In the genomic region with DNA sequence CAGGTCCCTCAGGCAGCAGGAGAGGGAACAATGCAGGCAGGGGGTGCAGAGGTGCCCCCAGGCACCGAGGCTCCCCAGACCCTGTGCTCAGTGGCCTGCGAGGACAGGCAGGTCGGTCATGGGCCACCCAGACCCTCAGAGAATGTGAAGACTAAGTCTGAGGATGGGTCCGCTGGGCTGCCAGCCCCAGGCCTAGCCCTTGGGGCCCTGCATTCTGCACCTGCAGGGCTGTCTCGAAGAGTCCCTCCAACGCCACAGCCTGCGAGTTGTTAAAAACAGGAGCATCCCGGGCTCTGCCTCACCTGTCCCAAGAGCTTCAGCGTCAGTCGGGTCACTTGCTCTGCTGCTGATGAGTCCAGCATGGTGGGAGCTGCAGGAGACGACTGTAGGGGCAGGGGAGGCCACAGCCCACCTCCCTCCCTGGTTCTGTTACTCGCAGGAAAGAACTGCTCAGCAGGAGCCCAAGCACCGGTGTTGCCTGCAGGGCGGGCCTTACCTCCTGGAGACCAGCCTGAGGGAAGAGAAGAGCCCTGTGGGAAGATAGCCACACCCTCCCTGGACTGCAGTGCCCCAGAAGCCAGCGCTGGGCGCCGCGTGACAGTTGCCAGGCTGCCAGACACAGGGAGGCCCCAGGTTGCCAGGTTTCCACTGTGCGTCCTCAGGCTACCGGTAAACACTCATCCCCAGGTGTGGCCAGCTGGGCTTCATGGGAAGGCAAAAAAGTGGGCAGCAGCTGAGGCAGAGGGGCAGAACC, we compare ENCODE assay signal across 11 cellular contexts. TPM values are rescaled to one million over a fixed set of nuclear protein-coding genes. Genes with fewer than 3 reads are reported as not detected.
A peak's percentile ranks its signal among the peaks of the same experiment; 100 is the strongest.
DNase-seq lines count a peak whose midpoint lies in the region; ATAC-seq and TF ChIP-seq lines count a peak whose summit lies in the region.
"Had no signal": no experiment of that assay in that cellular context is flagged by ENCODE, and none has a peak within 500 bp of the region (broad histone marks: within the 10 kb centered on the region; RNA-seq: fewer than 3 reads in every experiment).

No MANE protein-coding gene starts in this region.

- no peak overlapping the region for H3K27ac Mint-ChIP-seq in T-cell
- H3K27ac Mint-ChIP-seq in activated CD4-positive, alpha-beta memory T cell treated with anti-CD3 and anti-CD28 coated beads, Interleukin-2, amount 10 ng/mL, durations not matched to agents 7 days and 5 days: no peak overlapping the region
- H3K27ac Mint-ChIP-seq in effector memory CD8-positive, alpha-beta T cell: peak overlapping the region in 1 of 2 donors; percentile 26

- H3K27me3 Mint-ChIP-seq in T-cell: no peaks in the 10 kb centered on the region
- H3K27me3 Mint-ChIP-seq in activated CD4-positive, alpha-beta memory T cell treated with anti-CD3 and anti-CD28 coated beads, Interleukin-2, amount 10 ng/mL, durations not matched to agents 7 days and 5 days: no peaks in the 10 kb centered on the region
- H3K27me3 Mint-ChIP-seq in effector memory CD8-positive, alpha-beta T cell: no peaks in the 10 kb centered on the region

- POLR2A ChIA-PET in T-cell (lab: Charles Lee): no interaction called here
- POLR2A ChIA-PET in activated CD4-positive, alpha-beta memory T cell treated with anti-CD3 and anti-CD28 coated beads, Interleukin-2, amount 10 ng/mL, durations not matched to agents 7 days and 5 days (lab: Charles Lee): no interaction called here

- no peak for TF ChIP-seq RAD21 in Ishikawa (IDR thresholded peaks at IDR 0.05; ENCODE audit: low read depth)

- H3K4me3 Mint-ChIP-seq in T-cell: no peak overlapping the region
- no peak overlapping the region for H3K4me3 Mint-ChIP-seq in activated CD4-positive, alpha-beta memory T cell treated with anti-CD3 and anti-CD28 coated beads, Interleukin-2, amount 10 ng/mL, durations not matched to agents 7 days and 5 days
- H3K4me3 Mint-ChIP-seq in effector memory CD8-positive, alpha-beta T cell: no peak overlapping the region

- DNase-seq in COLO668 (lab: John Stamatoyannopoulos, UW; ENCODE audit: unreplicated experiment): peak; percentile 89
- DNase-seq in NCI-H774 (lab: John Stamatoyannopoulos, UW): peak; percentile 38
- DNase-seq in iPS-NIHi11 (ENCODE audit: low spot score): peak; percentile 69
- no peak for DNase-seq in T-cell
- DNase-seq in SIG-M5 treated with dmso at 0.1 percent for 504 hours (lab: John Stamatoyannopoulos, UW; ENCODE audit: unreplicated experiment): no peak
- no peak for DNase-seq in activated CD4-positive, alpha-beta memory T cell treated with anti-CD3 and anti-CD28 coated beads, Interleukin-2, amount 10 ng/mL, durations not matched to agents 7 days and 5 days
- DNase-seq in effector memory CD8-positive, alpha-beta T cell: no peak
- DNase-seq: retina, T-helper 2 cell had no signal

- TF ChIP-seq EP300 in Ishikawa (IDR thresholded peaks at IDR 0.05; ENCODE audit: borderline replicate concordance): no peak

- peaks cover 11 to 23% (median 18%) of the 10 kb centered on the region in 3 donors for H3K4me1 Mint-ChIP-seq in T-cell
- H3K4me1 Mint-ChIP-seq in activated CD4-positive, alpha-beta memory T cell treated with anti-CD3 and anti-CD28 coated beads, Interleukin-2, amount 10 ng/mL, durations not matched to agents 7 days and 5 days: peaks cover 29% of the 10 kb centered on the region
- H3K4me1 Mint-ChIP-seq in effector memory CD8-positive, alpha-beta T cell (ENCODE audit: low read depth in 2 of 2): peaks cover 0 to 7% of the 10 kb centered on the region in 2 donors

- no peak for ATAC-seq in T-cell (replicated peaks in 1 of 4)
- no peak for ATAC-seq in effector memory CD8-positive, alpha-beta T cell (replicated peaks)
- ATAC-seq: gastroesophageal sphincter had no signal

- no peaks in the 10 kb centered on the region for H3K9me3 Mint-ChIP-seq in T-cell
- no peaks in the 10 kb centered on the region for H3K9me3 Mint-ChIP-seq in activated CD4-positive, alpha-beta memory T cell treated with anti-CD3 and anti-CD28 coated beads, Interleukin-2, amount 10 ng/mL, durations not matched to agents 7 days and 5 days
- H3K9me3 Mint-ChIP-seq in effector memory CD8-positive, alpha-beta T cell: no peaks in the 10 kb centered on the region

- H3K36me3 Mint-ChIP-seq in T-cell: no peaks in the 10 kb centered on the region
- H3K36me3 Mint-ChIP-seq in activated CD4-positive, alpha-beta memory T cell treated with anti-CD3 and anti-CD28 coated beads, Interleukin-2, amount 10 ng/mL, durations not matched to agents 7 days and 5 days (ENCODE audit: low read depth): peaks cover 40% of the 10 kb centered on the region
- no peaks in the 10 kb centered on the region for H3K36me3 Mint-ChIP-seq in effector memory CD8-positive, alpha-beta T cell (ENCODE audit: insufficient read depth)

- CTCF ChIA-PET in T-cell (lab: Charles Lee): interaction anchor here in 1 of 2 donors (0.6 kb wide), 1 partner anchor 43 kb away, joined by 9 read pairs; no protein-coding TSS in a partner anchor
- CTCF ChIA-PET in activated CD4-positive, alpha-beta memory T cell treated with anti-CD3 and anti-CD28 coated beads, Interleukin-2, amount 10 ng/mL, durations not matched to agents 7 days and 5 days (lab: Charles Lee): no interaction called here

TF ChIP-seq in Ishikawa, 13 proteins besides CTCF, POLR2A, EP300 and RAD21:
- TF ChIP-seq, protein P1, sequence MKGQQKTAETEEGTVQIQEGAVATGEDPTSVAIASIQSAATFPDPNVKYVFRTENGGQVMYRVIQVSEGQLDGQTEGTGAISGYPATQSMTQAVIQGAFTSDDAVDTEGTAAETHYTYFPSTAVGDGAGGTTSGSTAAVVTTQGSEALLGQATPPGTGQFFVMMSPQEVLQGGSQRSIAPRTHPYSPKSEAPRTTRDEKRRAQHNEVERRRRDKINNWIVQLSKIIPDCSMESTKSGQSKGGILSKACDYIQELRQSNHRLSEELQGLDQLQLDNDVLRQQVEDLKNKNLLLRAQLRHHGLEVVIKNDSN (IDR thresholded peaks at IDR 0.05): peak; percentile 63; the same call in 1 of the 2 replicates
- TF ChIP-seq TCF12 (IDR thresholded peaks at IDR 0.05; ENCODE audit: low read depth) (no peak), CEBPB (IDR thresholded peaks at IDR 0.05) (no peak)
- TF ChIP-seq, protein P2, sequence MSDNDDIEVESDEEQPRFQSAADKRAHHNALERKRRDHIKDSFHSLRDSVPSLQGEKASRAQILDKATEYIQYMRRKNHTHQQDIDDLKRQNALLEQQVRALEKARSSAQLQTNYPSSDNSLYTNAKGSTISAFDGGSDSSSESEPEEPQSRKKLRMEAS (IDR thresholded peaks at IDR 0.05): 0 out of 2 replicates have a peak, but pooled peaks have one; percentile 19
TF ChIP-seq in Ishikawa: peak in this region for 2.

RNA-seq across cellular contexts. Expression of a gene that starts 5.8 kb away (rescaled TPM):
- total RNA-seq in T-cell: 1 to 10 TPM; 3.9 to 9.2 (median 8.3) TPM
- 10 to 100 TPM; 47.7 to 49.4 TPM for total RNA-seq in activated CD4-positive, alpha-beta memory T cell treated with anti-CD3 and anti-CD28 coated beads, Interleukin-2, amount 10 ng/mL, durations not matched to agents 7 days and 5 days

RNA-seq across cellular contexts. Expression of a gene that starts 6.1 kb away (rescaled TPM):
- 10 to 100 TPM; 52.8 to 65.0 (median 58.6) TPM for total RNA-seq in T-cell
- total RNA-seq in activated CD4-positive, alpha-beta memory T cell treated with anti-CD3 and anti-CD28 coated beads, Interleukin-2, amount 10 ng/mL, durations not matched to agents 7 days and 5 days: 10 to 100 TPM; 63.7 to 63.9 TPM

RNA-seq across cellular contexts. Expression of a gene that starts 31.7 kb away (rescaled TPM):
- total RNA-seq in T-cell: 10 to 100 TPM; 10.0 to 21.2 (median 19.3) TPM
- 10 to 100 TPM; 10.8 to 12.1 TPM for total RNA-seq in activated CD4-positive, alpha-beta memory T cell treated with anti-CD3 and anti-CD28 coated beads, Interleukin-2, amount 10 ng/mL, durations not matched to agents 7 days and 5 days

RNA-seq across cellular contexts. Expression of a gene that starts 32.5 kb away (rescaled TPM):
- 100 to 1,000 TPM; 126 to 180 (median 166) TPM for total RNA-seq in T-cell
- total RNA-seq in activated CD4-positive, alpha-beta memory T cell treated with anti-CD3 and anti-CD28 coated beads, Interleukin-2, amount 10 ng/mL, durations not matched to agents 7 days and 5 days: 100 to 1,000 TPM; 109 to 121 TPM

Comparison
In these comparisons a context has a peak if more than half of its experiments do, and no peak if none do; other contexts are left out.
1. DNase-seq: peak in COLO668 (single experiment), NCI-H774 (single experiment) and iPS-NIHi11 (single experiment); none in T-cell (0 of 34), SIG-M5 treated with dmso at 0.1 percent for 504 hours (single experiment), activated CD4-positive, alpha-beta memory T cell treated with anti-CD3 and anti-CD28 coated beads, Interleukin-2, amount 10 ng/mL, durations not matched to agents 7 days and 5 days (single experiment) and effector memory CD8-positive, alpha-beta T cell (0 of 3).
2. RNA of a gene that starts 5.8 kb away (total RNA-seq): 47.7 to 49.4 TPM in activated CD4-positive, alpha-beta memory T cell treated with anti-CD3 and anti-CD28 coated beads, Interleukin-2, amount 10 ng/mL, durations not matched to agents 7 days and 5 days; 3.9 to 9.2 TPM in T-cell; every median in the first group is over 4 times any median in the second.